12 cellular contexts compared by ENCODE assay signal in genomic region chr5:135396459-135397055, GRCh38. TPM values are rescaled to one million over a fixed set of nuclear protein-coding genes. Genes with fewer than 3 reads are reported as not detected.
A peak's percentile ranks its signal among the peaks of the same experiment; 100 is the strongest.
DNase-seq lines count a peak whose midpoint lies in the region; TF ChIP-seq lines count a peak whose summit lies in the region.
"Had no signal": no experiment of that assay in that cellular context is flagged by ENCODE, and none has a peak within 500 bp of the region (broad histone marks: within the 10 kb centered on the region; RNA-seq: fewer than 3 reads in every experiment).

No MANE protein-coding gene starts in this region.

- H3K9me3 ChIP-seq in Caco-2 (no peaks in the 10 kb centered on the region), Loucy (ENCODE audit: insufficient read depth, low read depth, low read length) (no peaks in the 10 kb centered on the region), endodermal cell (ENCODE audit: control insufficient read depth, low read length) (no peaks in the 10 kb centered on the region)
- H3K9me3 ChIP-seq: adrenal gland, thoracic aorta had no signal

- no peak for DNase-seq in Caco-2
- DNase-seq in endodermal cell, result no peak
- DNase-seq in neural crest cell (ENCODE audit: low read depth, low spot score), result no peak
- DNase-seq in NCI-H2107 treated with DMSO at 0.1 percent for 48 hours (lab: John Stamatoyannopoulos, UW; ENCODE audit: unreplicated experiment), result no peak
- DNase-seq in occipital lobe (lab: John Stamatoyannopoulos, UW), result no peak
- DNase-seq in GM13976 (ENCODE audit: low spot score), result no peak
- DNase-seq: adrenal gland, H9, NCI-H1694 treated with DMSO at 0.1 percent for 48 hours had no signal

- in situ Hi-C loops in GM13976 (cut with MboI; ENCODE audit: low sequenced_read_pairs, unreplicated experiment), result no loop called here

- H3K27ac ChIP-seq in endodermal cell (ENCODE audit: low read depth, low read length), result no peak overlapping the region
- H3K27ac ChIP-seq: thoracic aorta had no signal

- no peak for TF ChIP-seq CTCF in Caco-2 (IDR thresholded peaks at IDR 0.05; ENCODE audit: insufficient read depth in 1 of 2, low read depth in 1 of 2, low read length in 1 of 2, severe bottlenecking in 1 of 2, unreplicated experiment in 1 of 2)
- no peak for TF ChIP-seq CTCF in Loucy (conservative IDR thresholded peaks at IDR 0.05; ENCODE audit: low read length)
- no peak for TF ChIP-seq CTCF in endodermal cell (conservative IDR thresholded peaks at IDR 0.05)
- no peak for TF ChIP-seq CTCF in neural crest cell (conservative IDR thresholded peaks at IDR 0.05)
- TF ChIP-seq CTCF in GM13976 (IDR thresholded peaks at IDR 0.05; ENCODE audit: borderline replicate concordance, control extremely low read depth, extremely low read depth, insufficient read depth, missing control alignments), result no peak

- peaks cover 36% of the 10 kb centered on the region for H3K4me1 Mint-ChIP-seq in Caco-2 (ENCODE audit: low read depth, unreplicated experiment)
- peaks cover 76% of the 10 kb centered on the region for H3K4me1 Mint-ChIP-seq in endodermal cell
- H3K4me1 Mint-ChIP-seq in neural crest cell, result peaks cover 67% of the 10 kb centered on the region

- H3K27ac Mint-ChIP-seq in Caco-2 (ENCODE audit: unreplicated experiment) (peak overlapping the region; percentile 26), endodermal cell (peak overlapping the region; percentile 78), neural crest cell (ENCODE audit: unreplicated experiment) (peak overlapping the region; percentile 72)
- H3K27ac Mint-ChIP-seq: H9 had no signal

- H3F3A ChIP-seq in Loucy (ENCODE audit: low read depth), result no peaks in the 10 kb centered on the region

- peaks cover 71% of the 10 kb centered on the region for H4K20me1 ChIP-seq in Loucy (ENCODE audit: insufficient read depth, low read length, poor library complexity, severe bottlenecking)

- H3K27me3 ChIP-seq in Caco-2 (replicated peaks; ENCODE audit: control insufficient read depth, insufficient read depth, low read length) (no peaks in the 10 kb centered on the region), Loucy (ENCODE audit: insufficient read depth, low read length, poor library complexity, severe bottlenecking) (peaks cover 5% of the 10 kb centered on the region), endodermal cell (ENCODE audit: control insufficient read depth, insufficient read depth, low read length, poor library complexity, severe bottlenecking) (no peaks in the 10 kb centered on the region)
- H3K27me3 ChIP-seq: adrenal gland had no signal

- H3K36me3 Mint-ChIP-seq in Caco-2 (ENCODE audit: insufficient read depth, unreplicated experiment) (peaks cover 23% of the 10 kb centered on the region), endodermal cell (ENCODE audit: low read depth) (peaks cover 26% of the 10 kb centered on the region), neural crest cell (ENCODE audit: low read depth) (no peaks in the 10 kb centered on the region)

- H3K4me2 ChIP-seq in Loucy (ENCODE audit: low read depth, low read length, poor library complexity, severe bottlenecking), result peak overlapping the region; percentile 93

- CTCF ChIA-PET in Caco-2 (lab: Charles Lee), result interaction anchor here (1.0 kb wide), 1 partner anchor 29 kb away, joined by 3 read pairs; no protein-coding TSS in a partner anchor

- H3K4me3 Mint-ChIP-seq in Caco-2 (ENCODE audit: unreplicated experiment) (peak overlapping the region; percentile 88), endodermal cell (peak overlapping the region; percentile 78), neural crest cell (peak overlapping the region; percentile 92)

- H3K4me1 ChIP-seq in Caco-2, result peaks cover 30% of the 10 kb centered on the region
- H3K4me1 ChIP-seq in Loucy (ENCODE audit: insufficient read depth, low read length, poor library complexity, severe bottlenecking), result peaks cover 67% of the 10 kb centered on the region
- peaks cover 13% of the 10 kb centered on the region for H3K4me1 ChIP-seq in endodermal cell (ENCODE audit: control insufficient read depth, insufficient read depth, low read length)

- H3K27me3 Mint-ChIP-seq in Caco-2 (ENCODE audit: insufficient read depth, unreplicated experiment) (no peaks in the 10 kb centered on the region), endodermal cell (ENCODE audit: insufficient read depth) (peaks cover 9% of the 10 kb centered on the region), neural crest cell (ENCODE audit: low read depth) (peaks cover 19% of the 10 kb centered on the region)

- H3K36me3 ChIP-seq in Caco-2 (ENCODE audit: control insufficient read depth, insufficient read depth, low read length), result no peaks in the 10 kb centered on the region
- peaks cover 20% of the 10 kb centered on the region; the same call in 1 of the 2 replicates for H3K36me3 ChIP-seq in Loucy (ENCODE audit: insufficient read depth, low read length)
- H3K36me3 ChIP-seq in endodermal cell (ENCODE audit: control insufficient read depth, insufficient read depth, low read length), result peaks cover 22% of the 10 kb centered on the region
- H3K36me3 ChIP-seq: adrenal gland, thoracic aorta had no signal

- H3K79me2 ChIP-seq in Loucy (ENCODE audit: insufficient read depth, low read length), result peaks cover 96% of the 10 kb centered on the region

- intact Hi-C loops in Caco-2 (cut with micrococcal nuclease; ENCODE audit: unreplicated experiment), result no loop called here

- H3K9ac ChIP-seq in Loucy (ENCODE audit: low read depth, low read length, poor library complexity, severe bottlenecking) (peak overlapping the region; percentile 99), endodermal cell (ENCODE audit: extremely low read depth, low read length, poor library complexity, severe bottlenecking) (no peak overlapping the region)

- BruUV-seq in Caco-2 (replicated peaks; lab: Mats Ljungman, UMichigan), result no TSS peak

- no peak overlapping the region for H2AFZ ChIP-seq in Loucy (ENCODE audit: low read length)

- H3K9me3 Mint-ChIP-seq in Caco-2 (ENCODE audit: unreplicated experiment), result no peaks in the 10 kb centered on the region
- no peaks in the 10 kb centered on the region for H3K9me3 Mint-ChIP-seq in endodermal cell
- H3K9me3 Mint-ChIP-seq in neural crest cell, result no peaks in the 10 kb centered on the region

- no peaks in the 10 kb centered on the region for H3K9me2 ChIP-seq in Loucy (replicated peaks; ENCODE audit: low read depth, low read length)

- 81 to 97% methylated on average over 3 to 4 of the region's 4 CpGs for WGBS in endodermal cell (ENCODE audit: insufficient coverage in 1 of 2, insufficient read length in 1 of 2), 2 experiments

- H3K4me3 ChIP-seq in Caco-2 (ENCODE audit: low read depth, low read length) (no peak overlapping the region), Loucy (ENCODE audit: low read length, poor library complexity, severe bottlenecking) (peak overlapping the region; percentile 84), endodermal cell (ENCODE audit: low read length) (peak overlapping the region; percentile 85)
- H3K4me3 ChIP-seq: adrenal gland had no signal

- POLR2A ChIA-PET in Caco-2 (lab: Charles Lee), result no interaction called here

RNA-seq across cellular contexts. Expression of gene MACROH2A1, which starts 2.5 kb away (rescaled TPM):
- total RNA-seq in Caco-2 (2022), result 236 and 269 TPM in 2 replicates
- total RNA-seq in endodermal cell, result 100 to 1,000 TPM; 256 to 288 TPM
- polyA plus RNA-seq in endodermal cell (2013, experiment 1 of 2), result 253 TPM
- polyA plus RNA-seq in endodermal cell (2013, experiment 2 of 2), result 265 TPM
- total RNA-seq in neural crest cell, result 339 and 353 TPM in 2 replicates
- total RNA-seq in occipital lobe, result 101 TPM

RNA-seq across cellular contexts. Expression of gene DCANP1, which starts 50.6 kb away (rescaled TPM):
- total RNA-seq in Caco-2 (2022) (not detected in 2 replicates), endodermal cell (not detected), neural crest cell (not detected in 2 replicates), occipital lobe (not detected)
- polyA plus RNA-seq in endodermal cell (2013, experiment 1 of 2), result not detected
- not detected for polyA plus RNA-seq in endodermal cell (2013, experiment 2 of 2)
- total RNA-seq: adrenal gland; H9; T-helper 2 cell treated with Interferon-gamma antibody and Interleukin-4, amounts not matched to agents 100 ng/mL and 5 ng/mL, for 36 hours; thoracic aorta had no signal

RNA-seq across cellular contexts. Expression of gene TIFAB, which starts 55.6 kb away (rescaled TPM):
- total RNA-seq in Caco-2 (2022) (not detected in 2 replicates), endodermal cell (not detected), neural crest cell (not detected in 2 replicates), occipital lobe (not detected)
- not detected for polyA plus RNA-seq in endodermal cell (2013, experiment 1 of 2)
- not detected for polyA plus RNA-seq in endodermal cell (2013, experiment 2 of 2)
- total RNA-seq: adrenal gland; H9; T-helper 2 cell treated with Interferon-gamma antibody and Interleukin-4, amounts not matched to agents 100 ng/mL and 5 ng/mL, for 36 hours; thoracic aorta had no signal

Comparison
In these comparisons a context has a peak if more than half of its experiments do, and no peak if none do; other contexts are left out.
1. H3K27ac Mint-ChIP-seq: peak in every context shown above with its lines; median percentile 78 in endodermal cell; 72 in neural crest cell; 26 in Caco-2.